In the genomic region with DNA sequence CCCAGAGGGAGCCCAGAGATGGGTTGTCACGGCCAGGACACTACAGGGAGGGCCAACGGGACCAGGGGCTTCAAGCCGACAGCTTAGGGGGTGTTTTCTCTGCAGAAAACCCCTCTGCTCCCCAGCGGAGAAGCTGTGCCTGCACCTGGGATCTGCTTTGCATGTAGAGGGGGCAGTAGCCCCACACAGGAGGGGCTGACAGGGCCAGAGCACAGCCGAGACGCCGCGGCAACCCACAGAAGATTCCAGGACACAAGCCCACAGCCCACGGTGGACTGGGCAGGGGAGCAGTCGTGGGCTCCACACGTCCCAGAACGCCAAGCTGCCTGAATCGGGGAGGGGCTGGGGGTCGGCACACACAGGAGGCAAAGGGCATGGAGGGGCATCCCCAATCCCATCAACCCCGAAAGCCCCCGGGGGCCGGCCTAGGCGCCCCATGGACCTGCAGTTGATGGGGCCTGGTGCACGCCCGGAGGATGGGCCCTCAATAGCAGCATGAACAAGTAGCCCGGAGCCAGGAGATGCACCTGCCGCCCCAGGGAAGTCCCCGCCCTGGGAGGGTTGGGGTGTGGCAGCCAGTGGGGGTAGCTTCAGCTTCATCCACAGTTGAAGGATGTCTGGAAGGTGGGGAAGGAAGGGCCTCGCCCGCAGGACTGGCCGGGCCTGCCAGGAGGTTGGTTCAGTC, we compare ENCODE assay signal across 16 cellular contexts. TPM values are rescaled to one million over a fixed set of nuclear protein-coding genes. Genes with fewer than 3 reads are reported as not detected.
A peak's percentile ranks its signal among the peaks of the same experiment; 100 is the strongest.
DNase-seq lines count a peak whose midpoint lies in the region; ATAC-seq and TF ChIP-seq lines count a peak whose summit lies in the region.
"Had no signal": no experiment of that assay in that cellular context is flagged by ENCODE, and none has a peak within 500 bp of the region (broad histone marks: within the 10 kb centered on the region; RNA-seq: fewer than 3 reads in every experiment).

No MANE protein-coding gene starts in this region.

- in situ Hi-C loops in gastrocnemius medialis (cut with MboI; ENCODE audit: low sequenced_read_pairs in 4 of 4): loop anchor here in 1 of 4 donors (25.0 kb wide), 1 partner anchor 498 kb away; the partner anchor contains the start of gene KIF26A

- H2BK120ac ChIP-seq in neuronal stem cell (ENCODE audit: low read depth, low read length): no peak overlapping the region

- no peak overlapping the region for H4K8ac ChIP-seq in neuronal stem cell (ENCODE audit: low read depth, low read length)

- H3K4me2 ChIP-seq in neuronal stem cell (ENCODE audit: insufficient read depth, low read length, poor library complexity, severe bottlenecking): no peak overlapping the region
- H3K4me2 ChIP-seq: GM23338 had no signal

- H2AK5ac ChIP-seq in neuronal stem cell (ENCODE audit: low read depth, low read length): peak overlapping the region; percentile 75

- no peak overlapping the region for H3K9ac ChIP-seq in neuronal stem cell (ENCODE audit: low read depth, low read length, poor library complexity)

- WGBS in neuronal stem cell (ENCODE audit: extremely low coverage in 2 of 2, insufficient read length in 2 of 2, insufficient replicate concordance in 1 of 2), 2 donors: no CpG with 5 or more reads among the region's 26 CpGs

- intact Hi-C loops in gastrocnemius medialis (cut with DNase I; ENCODE audit: low total_unique reads): no loop called here

- H2BK5ac ChIP-seq in neuronal stem cell (ENCODE audit: low read length): no peak overlapping the region

- peak overlapping the region; percentile 66 for H3K4ac ChIP-seq in neuronal stem cell (ENCODE audit: low read length)

- H2BK15ac ChIP-seq in neuronal stem cell (ENCODE audit: low read length): peak overlapping the region; percentile 27

- no peak for TF ChIP-seq CTCF in gastrocnemius medialis (IDR thresholded peaks at IDR 0.05 in 4 of 5, conservative IDR thresholded peaks at IDR 0.05 in 1 of 5)

- peaks cover 0 to 50% (median 0%) of the 10 kb centered on the region in 3 experiments for H3K27me3 ChIP-seq in neuronal stem cell (ENCODE audit: control insufficient read depth in 3 of 3, insufficient read depth in 3 of 3, low read depth in 1 of 3, low read length in 3 of 3)
- H3K27me3 ChIP-seq in gastrocnemius medialis: peaks cover 5 to 12% (median 9%) of the 10 kb centered on the region in 3 donors

- H3K18ac ChIP-seq in neuronal stem cell (ENCODE audit: low read length): peak overlapping the region; percentile 72

- DNase-seq in stimulated activated naive CD8-positive, alpha-beta T cell treated with anti-CD3 and anti-CD28 coated beads, Interleukin-15, amount 100 ng/mL, for 72 hours: no peak
- no peak for DNase-seq in stimulated activated naive CD8-positive, alpha-beta T cell treated with anti-CD3 and anti-CD28 coated beads, Interleukin-15, Interleukin-2, amounts not matched to agents 100 U/mL and 50 U/mL, for 24 hours
- peak; percentile 16 for DNase-seq in COR-L47 (lab: John Stamatoyannopoulos, UW)
- DNase-seq in neuronal stem cell (ENCODE audit: low spot score): no peak
- DNase-seq in gastrocnemius medialis: no peak
- no peak for DNase-seq in NCI-H510A treated with DMSO at 0.1 percent for 48 hours (lab: John Stamatoyannopoulos, UW)
- DNase-seq in activated CD4-positive, CD25-positive, alpha-beta regulatory T cell (lab: John Stamatoyannopoulos, UW): no peak
- DNase-seq: CD4-positive, alpha-beta T cell; H9; IMR-90; KBM-7 had no signal

- H3K4me3 Mint-ChIP-seq in stimulated activated naive CD8-positive, alpha-beta T cell treated with anti-CD3 and anti-CD28 coated beads, Interleukin-15, amount 100 ng/mL, for 72 hours: no peak overlapping the region
- H3K4me3 Mint-ChIP-seq: CD4-positive, alpha-beta T cell; GM23338; H9 had no signal

- H3K9me3 Mint-ChIP-seq in stimulated activated naive CD8-positive, alpha-beta T cell treated with anti-CD3 and anti-CD28 coated beads, Interleukin-15, amount 100 ng/mL, for 72 hours: no peaks in the 10 kb centered on the region
- H3K9me3 Mint-ChIP-seq: CD4-positive, alpha-beta T cell; GM23338; H9 had no signal

- H3K27ac ChIP-seq in neuronal stem cell (replicated peaks; ENCODE audit: low read length) (no peak overlapping the region), gastrocnemius medialis (no peak overlapping the region)

- no peaks in the 10 kb centered on the region for H3K79me1 ChIP-seq in neuronal stem cell (ENCODE audit: low read depth, low read length)

- H3K27ac Mint-ChIP-seq in stimulated activated naive CD8-positive, alpha-beta T cell treated with anti-CD3 and anti-CD28 coated beads, Interleukin-15, amount 100 ng/mL, for 72 hours: no peak overlapping the region
- H3K27ac Mint-ChIP-seq: CD4-positive, alpha-beta T cell; GM23338; H9 had no signal

- no peak overlapping the region for H2AFZ ChIP-seq in neuronal stem cell (ENCODE audit: low read length)
- H2AFZ ChIP-seq: GM23338 had no signal

- no peaks in the 10 kb centered on the region for H3K36me3 ChIP-seq in neuronal stem cell (replicated peaks in 1 of 2; ENCODE audit: control insufficient read depth in 2 of 2, insufficient read depth in 2 of 2, low read length in 2 of 2)
- no peaks in the 10 kb centered on the region for H3K36me3 ChIP-seq in gastrocnemius medialis

- H3K14ac ChIP-seq in neuronal stem cell (ENCODE audit: low read length): peak overlapping the region; percentile 21

- peaks cover 21% of the 10 kb centered on the region for H3K27me3 Mint-ChIP-seq in stimulated activated naive CD8-positive, alpha-beta T cell treated with anti-CD3 and anti-CD28 coated beads, Interleukin-15, amount 100 ng/mL, for 72 hours

- H3K9me3 ChIP-seq in neuronal stem cell (replicated peaks in 1 of 2; ENCODE audit: control insufficient read depth in 2 of 2, insufficient read depth in 1 of 2, low read depth in 1 of 2, low read length in 2 of 2) (no peaks in the 10 kb centered on the region), gastrocnemius medialis (no peaks in the 10 kb centered on the region)

- H2BK12ac ChIP-seq in neuronal stem cell (ENCODE audit: low read length): peak overlapping the region; percentile 22

- H3K4me1 Mint-ChIP-seq in stimulated activated naive CD8-positive, alpha-beta T cell treated with anti-CD3 and anti-CD28 coated beads, Interleukin-15, amount 100 ng/mL, for 72 hours: peaks cover 4% of the 10 kb centered on the region
- H3K4me1 Mint-ChIP-seq: GM23338 had no signal

- no peak overlapping the region for H3K4me3 ChIP-seq in neuronal stem cell (ENCODE audit: low read length in 2 of 2)
- H3K4me3 ChIP-seq in gastrocnemius medialis: no peak overlapping the region
- H3K4me3 ChIP-seq: GM12878, GM23338 had no signal

- H4K91ac ChIP-seq in neuronal stem cell (ENCODE audit: low read depth, low read length, poor library complexity): no peak overlapping the region

- TF ChIP-seq POLR2A in gastrocnemius medialis (IDR thresholded peaks at IDR 0.05): no peak

- ATAC-seq in stimulated activated naive CD8-positive, alpha-beta T cell treated with anti-CD3 and anti-CD28 coated beads, Interleukin-15, amount 100 ng/mL, for 72 hours: peak; percentile 19
- ATAC-seq in stimulated activated naive CD8-positive, alpha-beta T cell treated with anti-CD3 and anti-CD28 coated beads, Interleukin-15, Interleukin-2, amounts not matched to agents 100 U/mL and 50 U/mL, for 24 hours: no peak
- ATAC-seq in gastrocnemius medialis: no peak
- ATAC-seq: GM12878, GM23338 had no signal

- peak overlapping the region; percentile 31 for H3K23ac ChIP-seq in neuronal stem cell (ENCODE audit: low read depth, low read length, poor library complexity)

- H3K4me1 ChIP-seq in neuronal stem cell (ENCODE audit: control insufficient read depth in 2 of 2, insufficient read depth in 1 of 2, low read depth in 1 of 2, low read length in 2 of 2) (peaks cover 0 to 7% of the 10 kb centered on the region in 2 donors), gastrocnemius medialis (no peaks in the 10 kb centered on the region)

RNA-seq across cellular contexts. Expression of gene TMEM179, which starts 30.5 kb away (rescaled TPM):
- 3.0 TPM for polyA plus RNA-seq in neuronal stem cell (2013, experiment 1 of 2)
- polyA plus RNA-seq in neuronal stem cell (2013, experiment 2 of 2): 2.8 TPM
- total RNA-seq in gastrocnemius medialis: not detected
- total RNA-seq: CD4-positive, alpha-beta T cell; GM12878; HT-29; IMR-90 had no signal
- polyA plus RNA-seq: GM12878, IMR-90 had no signal

RNA-seq across cellular contexts. Expression of gene INF2, which starts 54.4 kb away (rescaled TPM):
- polyA plus RNA-seq in neuronal stem cell (2013, experiment 1 of 2): 19.0 TPM
- 19.6 TPM for polyA plus RNA-seq in neuronal stem cell (2013, experiment 2 of 2)
- total RNA-seq in gastrocnemius medialis: 10 to 100 TPM; 11.6 to 34.6 (median 19.7) TPM

RNA-seq across cellular contexts. Expression of gene C14orf180, which starts 55.5 kb away (rescaled TPM):
- not detected for polyA plus RNA-seq in neuronal stem cell (2013, experiment 1 of 2)
- polyA plus RNA-seq in neuronal stem cell (2013, experiment 2 of 2): not detected
- 1 to 10 TPM in 1 of 4 donors, under 1 TPM in 3; 0.16 to 1.5 (median 0.25) TPM for total RNA-seq in gastrocnemius medialis
- total RNA-seq: A673; CD4-positive, alpha-beta T cell; GM12878; GM23338; H9; IMR-90 had no signal
- polyA plus RNA-seq: BJ, GM12878, GM23338, IMR-90 had no signal
